ENCODE assay signal across 10 cellular contexts in the genomic region with DNA sequence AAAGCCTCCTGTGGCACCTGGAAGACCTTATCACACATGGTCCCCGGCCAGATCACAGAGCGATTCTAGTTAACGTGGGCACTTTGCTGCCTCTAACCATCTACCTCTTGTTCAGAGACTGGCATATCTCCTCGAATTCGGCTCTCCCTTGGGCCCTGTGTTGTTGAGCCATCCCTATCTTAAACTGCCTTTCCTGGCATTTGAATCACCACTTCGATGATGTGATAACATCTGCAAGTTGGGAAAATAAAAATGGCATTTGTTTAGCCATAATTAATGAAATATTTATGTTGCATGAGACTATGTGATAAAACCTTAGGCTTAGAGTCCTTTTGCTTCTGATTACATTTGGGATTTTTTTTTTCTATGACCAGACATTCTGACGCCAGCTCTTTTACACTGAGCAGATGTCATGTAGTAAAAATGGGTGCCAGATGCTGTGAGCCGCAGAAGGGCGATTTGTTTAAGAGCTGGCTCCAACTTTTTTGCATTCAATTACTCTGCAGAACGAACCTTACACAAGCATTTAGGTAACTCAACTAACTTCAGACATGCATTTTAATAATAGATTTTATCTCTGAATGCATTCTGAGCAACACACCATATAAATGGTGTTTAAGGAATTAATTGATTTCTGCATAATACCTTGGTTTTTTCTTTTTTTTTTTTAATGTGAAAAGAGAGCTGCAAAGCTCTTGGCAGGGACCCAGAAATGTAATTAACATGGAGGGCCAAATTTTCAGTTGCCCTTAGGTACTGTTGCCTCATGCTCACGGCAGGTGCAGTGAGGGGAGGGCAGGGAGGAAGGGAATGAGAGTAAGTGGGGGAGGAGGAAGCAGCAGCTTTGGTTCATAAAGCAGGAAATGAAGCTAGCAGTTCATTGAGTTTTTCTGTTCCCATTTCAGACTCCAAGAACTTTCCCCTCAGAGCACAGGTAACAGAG. TPM values are rescaled to one million over a fixed set of nuclear protein-coding genes. Genes with fewer than 3 reads are reported as not detected.
DNase-seq lines count a peak whose midpoint lies in the region; ATAC-seq, FAIRE-seq and TF ChIP-seq lines count a peak whose summit lies in the region.
"Had no signal": no experiment of that assay in that cellular context is flagged by ENCODE, and none has a peak within 500 bp of the region (broad histone marks: within the 10 kb centered on the region; RNA-seq: fewer than 3 reads in every experiment).

No MANE protein-coding gene starts in this region.

- H3K36me3 Mint-ChIP-seq in brain: no peaks in the 10 kb centered on the region
- peaks cover 3 to 12% of the 10 kb centered on the region in 2 donors for H3K36me3 Mint-ChIP-seq in activated T-cell treated with anti-CD3 and anti-CD28 coated beads, Interleukin-2, amount 50 U/mL, for 72 hours (ENCODE audit: insufficient read depth in 2 of 2)

- TF ChIP-seq CTCF in brain (conservative IDR thresholded peaks at IDR 0.05): no peak

- no peak for ATAC-seq in activated T-cell treated with anti-CD3 and anti-CD28 coated beads, Interleukin-2, amount 50 U/mL, for 72 hours (replicated peaks in 1 of 2)
- no peak for ATAC-seq in HG02642 (IDR thresholded peaks at IDR 0.05; ENCODE audit: poor library complexity, unreplicated experiment)

- peaks cover 13% of the 10 kb centered on the region for H3K4me1 ChIP-seq in skeletal muscle satellite cell (ENCODE audit: control insufficient read depth, insufficient read depth, low read length)

- peak overlapping the region in 4 of 5 experiments; percentile 4 to 51 (median 15) for H3K4me3 Mint-ChIP-seq in brain
- no peak overlapping the region for H3K4me3 Mint-ChIP-seq in activated T-cell treated with anti-CD3 and anti-CD28 coated beads, Interleukin-2, amount 50 U/mL, for 72 hours

- H3K36me3 ChIP-seq in skeletal muscle satellite cell (ENCODE audit: insufficient read depth, low read length): no peaks in the 10 kb centered on the region

- no peak overlapping the region for H3K4me3 ChIP-seq in skeletal muscle satellite cell (ENCODE audit: low read length)

- no peak overlapping the region for H3K9ac ChIP-seq in skeletal muscle satellite cell (ENCODE audit: low read depth, low read length)

- peak; percentile 14 for FAIRE-seq in GM12892 (lab: Jason Lieb, UNC)
- FAIRE-seq: GM18507 had no signal

- H3K27me3 Mint-ChIP-seq in brain: peaks cover 7% of the 10 kb centered on the region
- no peaks in the 10 kb centered on the region for H3K27me3 Mint-ChIP-seq in activated T-cell treated with anti-CD3 and anti-CD28 coated beads, Interleukin-2, amount 50 U/mL, for 72 hours (ENCODE audit: low read depth)

- H3K27me3 ChIP-seq in skeletal muscle satellite cell (ENCODE audit: control insufficient read depth, insufficient read depth, low read length): no peaks in the 10 kb centered on the region

- peak overlapping the region; percentile 26 for H3K4me2 ChIP-seq in skeletal muscle satellite cell (ENCODE audit: low read length)

- no peak for TF ChIP-seq POLR2A in GM12892 (IDR thresholded peaks at IDR 0.05; ENCODE audit: low read depth, low read length)

- peaks cover 14 to 27% (median 24%) of the 10 kb centered on the region in 5 experiments for H3K9me3 Mint-ChIP-seq in brain
- peaks cover 0 to 5% of the 10 kb centered on the region in 2 donors for H3K9me3 Mint-ChIP-seq in activated T-cell treated with anti-CD3 and anti-CD28 coated beads, Interleukin-2, amount 50 U/mL, for 72 hours

- H3K27ac Mint-ChIP-seq in brain: peak overlapping the region; percentile 49 to 87 (median 77)
- no peak overlapping the region for H3K27ac Mint-ChIP-seq in activated T-cell treated with anti-CD3 and anti-CD28 coated beads, Interleukin-2, amount 50 U/mL, for 72 hours

- DNase-seq in GM12892 (ENCODE audit: insufficient read length) (no peak), NCI-H2107 (lab: John Stamatoyannopoulos, UW) (peak; percentile 87)
- DNase-seq in stimulated activated CD4-positive, alpha-beta T cell treated with anti-CD3 and anti-CD28 coated beads, Interleukin-4, amount 100 ng/mL, for 24 hours: no peak
- no peak for DNase-seq in activated T-cell treated with anti-CD3 and anti-CD28 coated beads, Interleukin-2, amount 50 U/mL, for 72 hours
- no peak for DNase-seq in activated CD8-positive, alpha-beta memory T cell treated with anti-CD3 and anti-CD28 coated beads, Interleukin-2, amount 50 U/mL, for 4 hours
- DNase-seq: T-helper 9 cell had no signal

- H3K9me3 ChIP-seq in skeletal muscle satellite cell (replicated peaks; ENCODE audit: low read length): peaks cover 8% of the 10 kb centered on the region

- H3K4me1 Mint-ChIP-seq in brain: peaks cover 36% of the 10 kb centered on the region
- peaks cover 6% of the 10 kb centered on the region for H3K4me1 Mint-ChIP-seq in activated T-cell treated with anti-CD3 and anti-CD28 coated beads, Interleukin-2, amount 50 U/mL, for 72 hours (ENCODE audit: low read depth)

RNA-seq across cellular contexts. Expression of gene PARVA, which starts 58.3 kb away (rescaled TPM):
- polyA plus RNA-seq in GM12892 (2012; ENCODE audit: missing spikeins): not detected
- polyA plus RNA-seq in brain (ENCODE audit: insufficient read depth, low read depth, low replicate concordance): 20.0 TPM
- 21.3 and 27.5 TPM in 2 replicates for total RNA-seq in skeletal muscle satellite cell (2012; rRNA removed)
- total RNA-seq in activated T-cell treated with anti-CD3 and anti-CD28 coated beads, Interleukin-2, amount 50 U/mL, for 72 hours: not detected

Comparison
In these comparisons a context has a peak if more than half of its experiments do, and no peak if none do; other contexts are left out.
1. H3K4me3 Mint-ChIP-seq: peak in brain (4 of 5); none in activated T-cell treated with anti-CD3 and anti-CD28 coated beads, Interleukin-2, amount 50 U/mL, for 72 hours (0 of 2).